In genomic region chr3:79737530-79737929, GRCh38 we compare ENCODE assay signal across 22 cellular contexts. TPM values are rescaled to one million over a fixed set of nuclear protein-coding genes. Genes with fewer than 3 reads are reported as not detected.
DNase-seq lines count a peak whose midpoint lies in the region; ATAC-seq and TF ChIP-seq lines count a peak whose summit lies in the region.
"Had no signal": no experiment of that assay in that cellular context is flagged by ENCODE, and none has a peak within 500 bp of the region (broad histone marks: within the 10 kb centered on the region; RNA-seq: fewer than 3 reads in every experiment).

No MANE protein-coding gene starts in this region.

- H3K4me1 ChIP-seq in PC-9 (replicated peaks; ENCODE audit: insufficient read depth) (no peaks in the 10 kb centered on the region), foreskin keratinocyte (no peaks in the 10 kb centered on the region), Karpas-422 (ENCODE audit: low read length) (no peaks in the 10 kb centered on the region)
- H3K4me1 ChIP-seq: BE2C, BLaER1 had no signal

- no peaks in the 10 kb centered on the region for H4K20me1 ChIP-seq in PC-9 (ENCODE audit: insufficient read depth)
- H4K20me1 ChIP-seq in Karpas-422 (ENCODE audit: insufficient read depth, low read depth, low read length), result no peaks in the 10 kb centered on the region
- H4K20me1 ChIP-seq: BLaER1 had no signal

- no peaks in the 10 kb centered on the region for H3K36me3 ChIP-seq in PC-9 (ENCODE audit: low read depth)
- H3K36me3 ChIP-seq in Karpas-422 (ENCODE audit: insufficient read depth, low read length), result no peaks in the 10 kb centered on the region
- H3K36me3 ChIP-seq: BE2C, BLaER1 had no signal

- TF ChIP-seq RAD21 in Ishikawa (IDR thresholded peaks at IDR 0.05; ENCODE audit: low read depth), result no peak

- CTCF ChIA-PET in PC-9 (lab: Charles Lee), result no interaction called here

- POLR2A ChIA-PET in PC-9 (lab: Charles Lee; ENCODE audit: unreplicated experiment), result no interaction called here

- peak; percentile 86 for TF ChIP-seq EP300 in Ishikawa (IDR thresholded peaks at IDR 0.05; ENCODE audit: borderline replicate concordance)

- 0 out of 2 replicates have a peak overlapping the region, but pooled peaks have one; percentile 52 for H2AFZ ChIP-seq in PC-9
- no peak overlapping the region for H2AFZ ChIP-seq in Karpas-422 (ENCODE audit: low read length)

- H3K79me2 ChIP-seq in PC-9 (ENCODE audit: low read depth), result no peaks in the 10 kb centered on the region
- no peaks in the 10 kb centered on the region for H3K79me2 ChIP-seq in Karpas-422 (ENCODE audit: low read length)

- no peaks in the 10 kb centered on the region for H3F3A ChIP-seq in PC-9 (ENCODE audit: insufficient read depth, low read depth)

- no peak for TF ChIP-seq CTCF in PC-9 (conservative IDR thresholded peaks at IDR 0.05)
- TF ChIP-seq CTCF in foreskin keratinocyte (conservative IDR thresholded peaks at IDR 0.05), result no peak

- no peak overlapping the region for H3K9ac ChIP-seq in Karpas-422 (ENCODE audit: low read length)
- H3K9ac ChIP-seq: BLaER1 had no signal

- H3K9me3 ChIP-seq in PC-9 (ENCODE audit: insufficient read depth, low read depth) (no peaks in the 10 kb centered on the region), Karpas-422 (ENCODE audit: low read length) (no peaks in the 10 kb centered on the region)
- H3K9me3 ChIP-seq: BE2C, BLaER1 had no signal

- no TSS peak for BruUV-seq in PC-9 (replicated peaks; lab: Mats Ljungman, UMichigan)

- H3K27ac ChIP-seq in PC-9 (no peak overlapping the region), foreskin keratinocyte (no peak overlapping the region), Karpas-422 (ENCODE audit: low read length) (no peak overlapping the region)
- H3K27ac ChIP-seq: BLaER1 had no signal

- H3K4me2 ChIP-seq in PC-9, result no peak overlapping the region
- no peak overlapping the region for H3K4me2 ChIP-seq in Karpas-422 (ENCODE audit: low read depth, low read length, poor library complexity, severe bottlenecking)
- H3K4me2 ChIP-seq: BLaER1 had no signal

- H3K9me2 ChIP-seq in PC-9 (ENCODE audit: insufficient read depth) (0 out of 2 replicates have a peak, but pooled peaks cover 2% of the 10 kb centered on the region), Karpas-422 (replicated peaks; ENCODE audit: insufficient read depth, low read length) (no peaks in the 10 kb centered on the region)

- ATAC-seq in foreskin keratinocyte, result peak; percentile 32
- ATAC-seq: GM12878 had no signal

- DNase-seq in PC-9 (no peak), foreskin keratinocyte (peak; percentile 16 to 33), HuH-7 (ENCODE audit: low spot score) (no peak), Karpas-422 (no peak)
- DNase-seq: 8988T; ACHN; BE2C; C1 segment of cervical spinal cord; CD4-positive, alpha-beta memory T cell; CD4-positive, CD25-positive, alpha-beta regulatory T cell; CD8-positive, alpha-beta memory T cell; COR-L47; DMS 273 treated with DMSO at 0.1 percent for 48 hours; DMS153; DMS53; DMS79; DND-41; EL; GDM1 had no signal

- intact Hi-C loops in PC-9 (cut with micrococcal nuclease; ENCODE audit: unreplicated experiment), result no loop called here

- H3K27me3 ChIP-seq in PC-9 (ENCODE audit: insufficient read depth, low read depth) (no peaks in the 10 kb centered on the region), foreskin keratinocyte (no peaks in the 10 kb centered on the region), Karpas-422 (ENCODE audit: low read length) (no peaks in the 10 kb centered on the region)
- H3K27me3 ChIP-seq: BE2C, BLaER1 had no signal

- H3K4me3 ChIP-seq in PC-9, result no peak overlapping the region
- H3K4me3 ChIP-seq in Karpas-422 (ENCODE audit: low read length), result no peak overlapping the region
- H3K4me3 ChIP-seq: BLaER1, GM12878 had no signal

TF ChIP-seq in Ishikawa, 13 proteins besides CTCF, POLR2A, EP300 and RAD21:
- TF ChIP-seq TEAD4 (IDR thresholded peaks at IDR 0.05) (peak; percentile 44; the same call in 1 of the 2 replicates), CREB1 (IDR thresholded peaks at IDR 0.05; ENCODE audit: low read depth) (no peak), EGR1 (IDR thresholded peaks at IDR 0.05) (no peak), CEBPB (IDR thresholded peaks at IDR 0.05) (no peak), TCF12 (IDR thresholded peaks at IDR 0.05; ENCODE audit: low read depth) (peak; percentile 90), ZBTB7A (IDR thresholded peaks at IDR 0.05; ENCODE audit: low read depth) (no peak), FOXM1 (IDR thresholded peaks at IDR 0.05; ENCODE audit: borderline replicate concordance, low read depth) (peak; percentile 78; the same call in 1 of the 2 replicates), MAX (IDR thresholded peaks at IDR 0.05) (no peak), YY1 (IDR thresholded peaks at IDR 0.05; ENCODE audit: low read depth) (no peak), TAF1 (IDR thresholded peaks at IDR 0.05; ENCODE audit: low read depth) (no peak), NFIC (IDR thresholded peaks at IDR 0.05) (peak; percentile 63)
- TF ChIP-seq, protein P1, sequence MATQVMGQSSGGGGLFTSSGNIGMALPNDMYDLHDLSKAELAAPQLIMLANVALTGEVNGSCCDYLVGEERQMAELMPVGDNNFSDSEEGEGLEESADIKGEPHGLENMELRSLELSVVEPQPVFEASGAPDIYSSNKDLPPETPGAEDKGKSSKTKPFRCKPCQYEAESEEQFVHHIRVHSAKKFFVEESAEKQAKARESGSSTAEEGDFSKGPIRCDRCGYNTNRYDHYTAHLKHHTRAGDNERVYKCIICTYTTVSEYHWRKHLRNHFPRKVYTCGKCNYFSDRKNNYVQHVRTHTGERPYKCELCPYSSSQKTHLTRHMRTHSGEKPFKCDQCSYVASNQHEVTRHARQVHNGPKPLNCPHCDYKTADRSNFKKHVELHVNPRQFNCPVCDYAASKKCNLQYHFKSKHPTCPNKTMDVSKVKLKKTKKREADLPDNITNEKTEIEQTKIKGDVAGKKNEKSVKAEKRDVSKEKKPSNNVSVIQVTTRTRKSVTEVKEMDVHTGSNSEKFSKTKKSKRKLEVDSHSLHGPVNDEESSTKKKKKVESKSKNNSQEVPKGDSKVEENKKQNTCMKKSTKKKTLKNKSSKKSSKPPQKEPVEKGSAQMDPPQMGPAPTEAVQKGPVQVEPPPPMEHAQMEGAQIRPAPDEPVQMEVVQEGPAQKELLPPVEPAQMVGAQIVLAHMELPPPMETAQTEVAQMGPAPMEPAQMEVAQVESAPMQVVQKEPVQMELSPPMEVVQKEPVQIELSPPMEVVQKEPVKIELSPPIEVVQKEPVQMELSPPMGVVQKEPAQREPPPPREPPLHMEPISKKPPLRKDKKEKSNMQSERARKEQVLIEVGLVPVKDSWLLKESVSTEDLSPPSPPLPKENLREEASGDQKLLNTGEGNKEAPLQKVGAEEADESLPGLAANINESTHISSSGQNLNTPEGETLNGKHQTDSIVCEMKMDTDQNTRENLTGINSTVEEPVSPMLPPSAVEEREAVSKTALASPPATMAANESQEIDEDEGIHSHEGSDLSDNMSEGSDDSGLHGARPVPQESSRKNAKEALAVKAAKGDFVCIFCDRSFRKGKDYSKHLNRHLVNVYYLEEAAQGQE (IDR thresholded peaks at IDR 0.05; ENCODE audit: low read depth), result no peak
- TF ChIP-seq, protein P2, sequence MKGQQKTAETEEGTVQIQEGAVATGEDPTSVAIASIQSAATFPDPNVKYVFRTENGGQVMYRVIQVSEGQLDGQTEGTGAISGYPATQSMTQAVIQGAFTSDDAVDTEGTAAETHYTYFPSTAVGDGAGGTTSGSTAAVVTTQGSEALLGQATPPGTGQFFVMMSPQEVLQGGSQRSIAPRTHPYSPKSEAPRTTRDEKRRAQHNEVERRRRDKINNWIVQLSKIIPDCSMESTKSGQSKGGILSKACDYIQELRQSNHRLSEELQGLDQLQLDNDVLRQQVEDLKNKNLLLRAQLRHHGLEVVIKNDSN (IDR thresholded peaks at IDR 0.05), result no peak

RNA-seq across cellular contexts. Expression of gene ROBO1, which starts 30.3 kb away (rescaled TPM):
- 13.8 and 17.5 TPM in 2 replicates for total RNA-seq in PC-9 (2021)
- 43.0 and 47.6 TPM in 2 replicates for total RNA-seq in foreskin keratinocyte
- 3.4 and 4.2 TPM in 2 replicates for polyA plus RNA-seq in foreskin keratinocyte
- total RNA-seq in Karpas-422 (2014; rRNA removed; shearing (Covaris generic); ENCODE audit: low replicate concordance), result 0.07 TPM in 1 of 2 replicates, not detected in the other
- total RNA-seq: CD4-positive, alpha-beta memory T cell; CD4-positive, CD25-positive, alpha-beta regulatory T cell had no signal
- polyA plus RNA-seq: CD4-positive, alpha-beta memory T cell; CD4-positive, CD25-positive, alpha-beta regulatory T cell had no signal

Comparison
In these comparisons a context has a peak if more than half of its experiments do, and no peak if none do; other contexts are left out.
1. DNase-seq: peak in foreskin keratinocyte (2 of 2); none in PC-9 (0 of 2), HuH-7 (single experiment) and Karpas-422 (single experiment).
2. RNA of gene ROBO1, which starts 30.3 kb away (total RNA-seq): 43.0 to 47.6 TPM in foreskin keratinocyte and 13.8 to 17.5 TPM in PC-9; 0.07 TPM in Karpas-422; every median in the first group is over 10 times any median in the second.